ENCODE assay signal across 8 cellular contexts in genomic region chr17:45144199-45145034, GRCh38. TPM values are rescaled to one million over a fixed set of nuclear protein-coding genes. Genes with fewer than 3 reads are reported as not detected.
DNase-seq lines count a peak whose midpoint lies in the region; ATAC-seq and TF ChIP-seq lines count a peak whose summit lies in the region.

No MANE protein-coding gene starts in this region.

- intact Hi-C loops in OCI-LY7 (cut with micrococcal nuclease; ENCODE audit: unreplicated experiment) = no loop called here

- peaks cover 34 to 35% of the 10 kb centered on the region in 2 donors for H3K4me1 Mint-ChIP-seq in natural killer cell treated with Interleukin-12 subunit alpha and Interleukin-12 subunit beta and Interleukin-15 and Interleukin-18, amount 100 ng/mL, for 72 hours (ENCODE audit: low read depth in 2 of 2)
- H3K4me1 Mint-ChIP-seq in osteocyte (ENCODE audit: unreplicated experiment) = peaks cover 16% of the 10 kb centered on the region

- no peaks in the 10 kb centered on the region for H3K27me3 ChIP-seq in BJ (ENCODE audit: control insufficient read depth, insufficient read depth, low read length)

- no peaks in the 10 kb centered on the region for H3K9me3 Mint-ChIP-seq in natural killer cell treated with Interleukin-12 subunit alpha and Interleukin-12 subunit beta and Interleukin-15 and Interleukin-18, amount 100 ng/mL, for 72 hours
- no peaks in the 10 kb centered on the region for H3K9me3 Mint-ChIP-seq in osteocyte (ENCODE audit: unreplicated experiment)

- H3K79me2 ChIP-seq in OCI-LY7 (ENCODE audit: insufficient read depth, low read depth, low read length) = no peaks in the 10 kb centered on the region

- POLR2A ChIA-PET in BJ (lab: Charles Lee) (interaction anchor here (0.5 to 1.8 kb wide), 5 partner anchors 8 to 369 kb away, joined by 3 to 7 read pairs (median 5); no protein-coding TSS in a partner anchor), OCI-LY7 (lab: Charles Lee) (no interaction called here)

- no TSS peak for BruUV-seq in OCI-LY7 (replicated peaks; lab: Mats Ljungman, UMichigan)

- H4K20me1 ChIP-seq in OCI-LY7 (ENCODE audit: insufficient read depth, low read length) = no peaks in the 10 kb centered on the region

- H3K4me3 ChIP-seq in BJ (ENCODE audit: low read depth, low read length) (peak overlapping the region; percentile 38), OCI-LY7 (ENCODE audit: low read depth, low read length, poor library complexity, severe bottlenecking) (no peak overlapping the region)

- peak overlapping the region in 1 of 2 donors; percentile 67 for H3K27ac Mint-ChIP-seq in natural killer cell treated with Interleukin-12 subunit alpha and Interleukin-12 subunit beta and Interleukin-15 and Interleukin-18, amount 100 ng/mL, for 72 hours
- no peak overlapping the region for H3K27ac Mint-ChIP-seq in osteocyte (ENCODE audit: unreplicated experiment)

- no peak for TF ChIP-seq POLR2A in erythroblast (IDR thresholded peaks at IDR 0.05; ENCODE audit: low read length)

- H3K27ac ChIP-seq in OCI-LY7 (ENCODE audit: low read depth, low read length, poor library complexity, severe bottlenecking) = no peak overlapping the region

- no peaks in the 10 kb centered on the region for H3K27me3 Mint-ChIP-seq in natural killer cell treated with Interleukin-12 subunit alpha and Interleukin-12 subunit beta and Interleukin-15 and Interleukin-18, amount 100 ng/mL, for 72 hours
- H3K27me3 Mint-ChIP-seq in osteocyte (ENCODE audit: unreplicated experiment) = no peaks in the 10 kb centered on the region

- ATAC-seq in natural killer cell treated with Interleukin-12 subunit alpha and Interleukin-12 subunit beta and Interleukin-15 and Interleukin-18, amount 100 ng/mL, for 72 hours = no peak
- ATAC-seq in HG02763 (IDR thresholded peaks at IDR 0.05; ENCODE audit: unreplicated experiment) (no peak), GM19324 (IDR thresholded peaks at IDR 0.05; ENCODE audit: low FRiP score, unreplicated experiment) (no peak)

- DNase-seq in BJ (ENCODE audit: low read depth) = no peak
- DNase-seq in OCI-LY7 (ENCODE audit: low spot score) = no peak
- peak; percentile 72 to 77 for DNase-seq in erythroblast (lab: John Stamatoyannopoulos, UW)
- peak; percentile 61 for DNase-seq in natural killer cell treated with Interleukin-12 subunit alpha and Interleukin-12 subunit beta and Interleukin-15 and Interleukin-18, amount 100 ng/mL, for 72 hours (ENCODE audit: low spot score)
- DNase-seq in osteocyte (ENCODE audit: extremely low spot score, unreplicated experiment) = no peak
- no peak for DNase-seq in SHP77 treated with DMSO at 0.1 percent for 48 hours (lab: John Stamatoyannopoulos, UW)

- H3K9me2 ChIP-seq in OCI-LY7 (ENCODE audit: insufficient read depth, low read length) = no peaks in the 10 kb centered on the region

- H3K4me1 ChIP-seq in OCI-LY7 (ENCODE audit: insufficient read depth, low read length, poor library complexity, severe bottlenecking) = peaks cover 26% of the 10 kb centered on the region

- H3K9me3 ChIP-seq in OCI-LY7 (ENCODE audit: low read length) = no peaks in the 10 kb centered on the region

- peak overlapping the region; percentile 41 for H3K4me3 Mint-ChIP-seq in natural killer cell treated with Interleukin-12 subunit alpha and Interleukin-12 subunit beta and Interleukin-15 and Interleukin-18, amount 100 ng/mL, for 72 hours
- H3K4me3 Mint-ChIP-seq in osteocyte (ENCODE audit: unreplicated experiment) = no peak overlapping the region

- H3K4me2 ChIP-seq in OCI-LY7 (ENCODE audit: low read length) = peak overlapping the region; percentile 31; the same call in 1 of the 2 replicates

- TF ChIP-seq CTCF in BJ (IDR thresholded peaks at IDR 0.05; ENCODE audit: insufficient read depth, low read depth, low read length) = no peak
- no peak for TF ChIP-seq CTCF in OCI-LY7 (conservative IDR thresholded peaks at IDR 0.05; ENCODE audit: low read length)
- no peak for TF ChIP-seq CTCF in osteocyte (IDR thresholded peaks at IDR 0.05)

- H3K36me3 ChIP-seq in BJ (ENCODE audit: control insufficient read depth, insufficient read depth, low read length) (no peaks in the 10 kb centered on the region), OCI-LY7 (ENCODE audit: insufficient read depth, low read length) (no peaks in the 10 kb centered on the region)

- CTCF ChIA-PET in BJ (lab: Yijun Ruan, JAX) = interaction anchor here (0.7 to 1.8 kb wide), 7 partner anchors 9 to 604 kb away, joined by 3 to 39 read pairs (median 3); partner anchors contain the start of gene ACBD4
- CTCF ChIA-PET in OCI-LY7 (lab: Charles Lee; ENCODE audit: unreplicated experiment) = interaction anchor here (1.0 kb wide), 1 partner anchor 9 kb away, joined by 3 read pairs; the partner anchor contains the start of gene ACBD4

- H3K36me3 Mint-ChIP-seq in natural killer cell treated with Interleukin-12 subunit alpha and Interleukin-12 subunit beta and Interleukin-15 and Interleukin-18, amount 100 ng/mL, for 72 hours = peaks cover 4% of the 10 kb centered on the region
- H3K36me3 Mint-ChIP-seq in osteocyte (ENCODE audit: unreplicated experiment) = no peaks in the 10 kb centered on the region

- H2AFZ ChIP-seq in OCI-LY7 (ENCODE audit: low read length) = no peak overlapping the region

RNA-seq across cellular contexts. Expression of gene HEXIM1, which starts 3.9 kb away (rescaled TPM):
- 16.0 and 16.7 TPM in 2 replicates for polyA plus RNA-seq in BJ (2011; rRNA removed)
- polyA minus RNA-seq in BJ (2011; rRNA and poly(A)+ RNA removed) = 10.3 and 11.2 TPM in 2 replicates
- 12.1 and 13.9 TPM in 2 replicates for total RNA-seq in OCI-LY7 (2014; rRNA removed; shearing (Covaris generic))
- total RNA-seq in OCI-LY7 (2022) (16.4 and 17.2 TPM in 2 replicates), osteocyte (42.0 and 44.5 TPM in 2 replicates)
- 10 to 100 TPM; 48.0 to 66.9 TPM for total RNA-seq in natural killer cell treated with Interleukin-12 subunit alpha and Interleukin-12 subunit beta and Interleukin-15 and Interleukin-18, amount 100 ng/mL, for 72 hours

RNA-seq across cellular contexts. Expression of gene ACBD4, which starts 8.9 kb away (rescaled TPM):
- polyA plus RNA-seq in BJ (2011; rRNA removed) = 5.4 and 7.3 TPM in 2 replicates
- polyA minus RNA-seq in BJ (2011; rRNA and poly(A)+ RNA removed) = 3.0 and 4.2 TPM in 2 replicates
- 14.6 and 14.8 TPM in 2 replicates for total RNA-seq in OCI-LY7 (2014; rRNA removed; shearing (Covaris generic))
- total RNA-seq in OCI-LY7 (2022) (22.2 and 24.0 TPM in 2 replicates), osteocyte (8.1 and 10.6 TPM in 2 replicates)
- 10 to 100 TPM in 1 of 2 donors, 1 to 10 TPM in 1; 8.3 to 14.8 TPM for total RNA-seq in natural killer cell treated with Interleukin-12 subunit alpha and Interleukin-12 subunit beta and Interleukin-15 and Interleukin-18, amount 100 ng/mL, for 72 hours

RNA-seq across cellular contexts. Expression of gene PLCD3, which starts 12.1 kb away (rescaled TPM):
- polyA plus RNA-seq in BJ (2011; rRNA removed) = 47.5 and 81.6 TPM in 2 replicates
- polyA minus RNA-seq in BJ (2011; rRNA and poly(A)+ RNA removed) = 71.6 and 94.8 TPM in 2 replicates
- total RNA-seq in OCI-LY7 (2014; rRNA removed; shearing (Covaris generic)) = 1.4 and 3.6 TPM in 2 replicates
- total RNA-seq in OCI-LY7 (2022) = 1.7 and 4.6 TPM in 2 replicates
- total RNA-seq in natural killer cell treated with Interleukin-12 subunit alpha and Interleukin-12 subunit beta and Interleukin-15 and Interleukin-18, amount 100 ng/mL, for 72 hours = 1 to 10 TPM; 2.7 to 5.9 TPM
- total RNA-seq in osteocyte = 92.3 and 111 TPM in 2 replicates

RNA-seq across cellular contexts. Expression of gene HEXIM2, which starts 17.3 kb away (rescaled TPM):
- 3.9 and 6.3 TPM in 2 replicates for polyA plus RNA-seq in BJ (2011; rRNA removed)
- polyA minus RNA-seq in BJ (2011; rRNA and poly(A)+ RNA removed) = 1.8 and 2.3 TPM in 2 replicates
- 8.6 and 9.3 TPM in 2 replicates for total RNA-seq in OCI-LY7 (2014; rRNA removed; shearing (Covaris generic))
- total RNA-seq in OCI-LY7 (2022) (9.7 and 11.1 TPM in 2 replicates), osteocyte (6.4 and 9.8 TPM in 2 replicates)
- total RNA-seq in natural killer cell treated with Interleukin-12 subunit alpha and Interleukin-12 subunit beta and Interleukin-15 and Interleukin-18, amount 100 ng/mL, for 72 hours = 10 to 100 TPM in 1 of 2 donors, 1 to 10 TPM in 1; 6.1 to 10.7 TPM

Comparison
In these comparisons a context has a peak if more than half of its experiments do, and no peak if none do; other contexts are left out.
1. DNase-seq: peak in erythroblast (2 of 2) and natural killer cell treated with Interleukin-12 subunit alpha and Interleukin-12 subunit beta and Interleukin-15 and Interleukin-18, amount 100 ng/mL, for 72 hours (single experiment); none in BJ (single experiment), OCI-LY7 (single experiment), osteocyte (single experiment) and SHP77 treated with DMSO at 0.1 percent for 48 hours (single experiment).
2. RNA of gene PLCD3, which starts 12.1 kb away (total RNA-seq): 92.3 to 111 TPM in osteocyte; 2.7 to 5.9 TPM in natural killer cell treated with Interleukin-12 subunit alpha and Interleukin-12 subunit beta and Interleukin-15 and Interleukin-18, amount 100 ng/mL, for 72 hours and 1.4 to 4.6 TPM in OCI-LY7; every median in the first group is over 10 times any median in the second.